ENCODE assay signal across 7 cellular contexts in genomic region chr4:48047421-48047844, GRCh38. TPM values are rescaled to one million over a fixed set of nuclear protein-coding genes. Genes with fewer than 3 reads are reported as not detected.
DNase-seq lines count a peak whose midpoint lies in the region; ATAC-seq and TF ChIP-seq lines count a peak whose summit lies in the region.

No MANE protein-coding gene starts in this region.

- ATAC-seq in GM19468 (IDR thresholded peaks at IDR 0.05; ENCODE audit: extremely low read depth, unreplicated experiment) = peak; percentile 90
- peak; percentile 97 for ATAC-seq in HG03558 (IDR thresholded peaks at IDR 0.05; ENCODE audit: extremely low read depth, unreplicated experiment)

- intact Hi-C loops in dorsolateral prefrontal cortex (cut with DNase I) = no loop called here

- no peak overlapping the region for H3K27ac ChIP-seq in dorsolateral prefrontal cortex

- peak; percentile 84 for DNase-seq in activated CD4-positive, alpha-beta T cell treated with anti-CD3 and anti-CD28 coated beads for 48 hours
- peak; percentile 36 for DNase-seq in glomerular visceral epithelial cell (ENCODE audit: extremely low spot score)
- DNase-seq in stimulated activated CD8-positive, alpha-beta memory T cell treated with anti-CD3 and anti-CD28 coated beads, Interleukin-4, amount 100 ng/mL, for 1 hour (ENCODE audit: low read depth in 2 of 2, low spot score in 1 of 2) = peak; percentile 49 to 52
- no peak for DNase-seq in dorsolateral prefrontal cortex
- DNase-seq in NCI-H510A (lab: John Stamatoyannopoulos, UW) = no peak

- peaks cover 0 to 16% (median 0%) of the 10 kb centered on the region in 45 donors for H3K27me3 ChIP-seq in dorsolateral prefrontal cortex

- TF ChIP-seq CTCF in dorsolateral prefrontal cortex (IDR thresholded peaks at IDR 0.05 in 54 of 56, conservative IDR thresholded peaks at IDR 0.05 in 2 of 56; ENCODE audit: low read depth in 1 of 56, partially characterized antibody in 56 of 56) = no peak

- H3K4me3 ChIP-seq in dorsolateral prefrontal cortex = no peak overlapping the region

RNA-seq across cellular contexts. Expression of gene NIPAL1, which starts 30.9 kb away (rescaled TPM):
- total RNA-seq in dorsolateral prefrontal cortex = 1 to 10 TPM in 82 of 120 experiments, under 1 TPM in 38; 0.18 to 4.9 (median 1.3) TPM

RNA-seq across cellular contexts. Expression of gene CNGA1, which starts 31.0 kb away (rescaled TPM):
- 1 to 10 TPM in 6 of 120 experiments, under 1 TPM in 28, not detected in 86; 0.16 to 3.8 (median 0.50) TPM for total RNA-seq in dorsolateral prefrontal cortex

Comparison
In these comparisons a context has a peak if more than half of its experiments do, and no peak if none do; other contexts are left out.
1. DNase-seq: peak in activated CD4-positive, alpha-beta T cell treated with anti-CD3 and anti-CD28 coated beads for 48 hours (single experiment), glomerular visceral epithelial cell (single experiment) and stimulated activated CD8-positive, alpha-beta memory T cell treated with anti-CD3 and anti-CD28 coated beads, Interleukin-4, amount 100 ng/mL, for 1 hour (2 of 2); none in dorsolateral prefrontal cortex (0 of 10) and NCI-H510A (single experiment).